8 cellular contexts compared by ENCODE assay signal in genomic region chr18:48446582-48447225, GRCh38. TPM values are rescaled to one million over a fixed set of nuclear protein-coding genes. Genes with fewer than 3 reads are reported as not detected.
A peak's percentile ranks its signal among the peaks of the same experiment; 100 is the strongest.
DNase-seq lines count a peak whose midpoint lies in the region; ATAC-seq, FAIRE-seq and TF ChIP-seq lines count a peak whose summit lies in the region.

No MANE protein-coding gene starts in this region.

- H3K4me3 Mint-ChIP-seq in progenitor cell of endocrine pancreas (ENCODE audit: low read depth) = no peak overlapping the region

- H3K4me1 Mint-ChIP-seq in progenitor cell of endocrine pancreas (ENCODE audit: low read depth) = peaks cover 2% of the 10 kb centered on the region

- no peaks in the 10 kb centered on the region for H3K9me3 Mint-ChIP-seq in activated naive CD4-positive, alpha-beta T cell treated with anti-CD3 and anti-CD28 coated beads, Interleukin-2, amount 50 U/mL, for 72 hours
- H3K9me3 Mint-ChIP-seq in progenitor cell of endocrine pancreas (ENCODE audit: low read depth) = no peaks in the 10 kb centered on the region

- DNase-seq in C1 segment of cervical spinal cord (lab: John Stamatoyannopoulos, UW) = peak in 13 of 14 donors; percentile 20 to 81 (median 60)
- peak; percentile 44 for DNase-seq in NCI-H1417 treated with DMSO at 0.1 percent for 48 hours (lab: John Stamatoyannopoulos, UW)
- DNase-seq in SKM-1 (lab: John Stamatoyannopoulos, UW; ENCODE audit: unreplicated experiment) = peak; percentile 63
- DNase-seq in activated naive CD4-positive, alpha-beta T cell treated with anti-CD3 and anti-CD28 coated beads, Interleukin-2, amount 50 U/mL, for 72 hours (ENCODE audit: low spot score in 2 of 2) = peak in 1 of 2 donors; percentile 74
- peak; percentile 77 to 95 (median 90) for DNase-seq in head of caudate nucleus
- peak; percentile 81 for DNase-seq in progenitor cell of endocrine pancreas (ENCODE audit: low spot score, unreplicated experiment)
- peak; percentile 76 for DNase-seq in urothelium cell line (ENCODE audit: low spot score)

- TF ChIP-seq CTCF in progenitor cell of endocrine pancreas (IDR thresholded peaks at IDR 0.05; ENCODE audit: unreplicated experiment) = peak; percentile 86

- H3K27ac Mint-ChIP-seq in activated naive CD4-positive, alpha-beta T cell treated with anti-CD3 and anti-CD28 coated beads, Interleukin-2, amount 50 U/mL, for 72 hours = no peak overlapping the region
- H3K27ac Mint-ChIP-seq in progenitor cell of endocrine pancreas = no peak overlapping the region

- peak; percentile 17 for FAIRE-seq in urothelium cell line (lab: Jason Lieb, UNC)

- peaks cover 36% of the 10 kb centered on the region for H3K27me3 Mint-ChIP-seq in progenitor cell of endocrine pancreas

- intact Hi-C loops in head of caudate nucleus (cut with DNase I) = loop anchor here (5.0 kb wide), 1 partner anchor 414 kb away; no protein-coding TSS in a partner anchor

- H3K36me3 Mint-ChIP-seq in activated naive CD4-positive, alpha-beta T cell treated with anti-CD3 and anti-CD28 coated beads, Interleukin-2, amount 50 U/mL, for 72 hours = no peaks in the 10 kb centered on the region
- no peaks in the 10 kb centered on the region for H3K36me3 Mint-ChIP-seq in progenitor cell of endocrine pancreas (ENCODE audit: insufficient read depth)

- ATAC-seq in GM21423 (IDR thresholded peaks at IDR 0.05; ENCODE audit: unreplicated experiment) = peak; percentile 57
- ATAC-seq in activated naive CD4-positive, alpha-beta T cell treated with anti-CD3 and anti-CD28 coated beads, Interleukin-2, amount 50 U/mL, for 72 hours = peak; percentile 66 to 81

RNA-seq across cellular contexts. Expression of gene ZBTB7C, which starts 37.5 kb away (rescaled TPM):
- total RNA-seq in activated naive CD4-positive, alpha-beta T cell treated with anti-CD3 and anti-CD28 coated beads, Interleukin-2, amount 50 U/mL, for 72 hours = not detected
- 0.57 and 0.95 TPM in 2 replicates for total RNA-seq in progenitor cell of endocrine pancreas
